In genomic region chr19:17720487-17720839, GRCh38 we compare ENCODE assay signal across 8 cellular contexts. TPM values are rescaled to one million over a fixed set of nuclear protein-coding genes. Genes with fewer than 3 reads are reported as not detected.
DNase-seq lines count a peak whose midpoint lies in the region; ATAC-seq and TF ChIP-seq lines count a peak whose summit lies in the region.

No MANE protein-coding gene starts in this region.

- dilution Hi-C loops in mammary epithelial cell (cut with HindIII; ENCODE audit: low sequenced_read_pairs): no loop called here

- H3K9me3 ChIP-seq in A673 (ENCODE audit: low read depth, low read length, poor library complexity, severe bottlenecking) (no peaks in the 10 kb centered on the region), mammary epithelial cell (replicated peaks; ENCODE audit: insufficient read depth, low read length) (no peaks in the 10 kb centered on the region)

- CTCF ChIA-PET in A673 (lab: Charles Lee): no interaction called here
- CTCF ChIA-PET in mammary epithelial cell (lab: Charles Lee; ENCODE audit: low non-redundant PET): no interaction called here

- peaks cover 26% of the 10 kb centered on the region for H3K79me2 ChIP-seq in mammary epithelial cell (ENCODE audit: insufficient read depth, low read length)

- no peak overlapping the region for H3K9ac ChIP-seq in mammary epithelial cell (ENCODE audit: insufficient read depth, low read length)

- 28% methylated on average over 3 of the region's 6 CpGs for WGBS in mammary epithelial cell (ENCODE audit: low coverage, missing lambda C conversion rate)

- POLR2A ChIA-PET in A673 (lab: Charles Lee; ENCODE audit: low non-redundant PET): interaction anchor here (0.6 kb wide), 1 partner anchor 32 kb away, joined by 4 read pairs; no protein-coding TSS in a partner anchor

- BruUV-seq in A673 (replicated peaks; lab: Mats Ljungman, UMichigan) (no TSS peak), mammary epithelial cell (replicated peaks; lab: Mats Ljungman, UMichigan) (no TSS peak)

- peaks cover 2% of the 10 kb centered on the region for H4K20me1 ChIP-seq in mammary epithelial cell (ENCODE audit: insufficient read depth, low read length)

- H3K27ac ChIP-seq in A673 (ENCODE audit: low read depth, low read length, poor library complexity, severe bottlenecking) (peak overlapping the region; percentile 72), HL-60 (replicated peaks) (peak overlapping the region; percentile 11; the same call in 1 of the 2 replicates), mammary epithelial cell (ENCODE audit: insufficient read depth, low read depth, low read length) (no peak overlapping the region)

- intact Hi-C loops in A673 (cut with micrococcal nuclease; ENCODE audit: unreplicated experiment) (no loop called here), mammary epithelial cell (cut with micrococcal nuclease) (no loop called here)

- peak overlapping the region; percentile 94 for H3K4me2 ChIP-seq in mammary epithelial cell (ENCODE audit: insufficient read depth, low read depth, low read length)

- H3K36me3 ChIP-seq in A673 (ENCODE audit: insufficient read depth, low read length, poor library complexity, severe bottlenecking): peaks cover 36% of the 10 kb centered on the region
- peaks cover 4% of the 10 kb centered on the region for H3K36me3 ChIP-seq in mammary epithelial cell (ENCODE audit: insufficient read depth, low read length)

- peaks cover 9% of the 10 kb centered on the region for H3K4me1 ChIP-seq in A673 (ENCODE audit: insufficient read depth, low read length, poor library complexity, severe bottlenecking)
- H3K4me1 ChIP-seq in mammary epithelial cell (ENCODE audit: insufficient read depth, low read length): peaks cover 28% of the 10 kb centered on the region

- in situ Hi-C loops in mammary epithelial cell (cut with MboI; ENCODE audit: low sequenced_read_pairs in 2 of 2): no loop called here

- peak overlapping the region; percentile 94 for H3K4me3 ChIP-seq in A673 (ENCODE audit: low read depth, low read length, poor library complexity, severe bottlenecking)
- H3K4me3 ChIP-seq in HL-60 (replicated peaks; ENCODE audit: insufficient read depth, low read length): peak overlapping the region; percentile 98
- H3K4me3 ChIP-seq in mammary epithelial cell (replicated peaks in 1 of 3; ENCODE audit: insufficient read depth in 1 of 3, low read depth in 2 of 3, low read length in 3 of 3): peak overlapping the region; percentile 75 to 92 (median 88)

- no peak overlapping the region for H2AFZ ChIP-seq in mammary epithelial cell (ENCODE audit: low read depth, low read length)

- H3K27me3 ChIP-seq in A673 (replicated peaks; ENCODE audit: insufficient read depth, low read depth, low read length, poor library complexity) (no peaks in the 10 kb centered on the region), HL-60 (ENCODE audit: insufficient read depth, poor library complexity, severe bottlenecking) (no peaks in the 10 kb centered on the region), mammary epithelial cell (ENCODE audit: insufficient read depth, low read length) (no peaks in the 10 kb centered on the region)

- DNase-seq in A673 (ENCODE audit: low spot score): no peak
- no peak for DNase-seq in HL-60 (ENCODE audit: low read depth in 1 of 2, low spot score in 1 of 2)
- DNase-seq in mammary epithelial cell: no peak
- DNase-seq in myocyte (ENCODE audit: low read depth): peak; percentile 70
- DNase-seq in NCI-H1436 (lab: John Stamatoyannopoulos, UW): no peak
- DNase-seq in LoVo (ENCODE audit: low spot score): no peak
- DNase-seq in midbrain (lab: John Stamatoyannopoulos, UW): no peak

- TF ChIP-seq CTCF in A673 (conservative IDR thresholded peaks at IDR 0.05; ENCODE audit: low read depth, low read length) (no peak), HL-60 (IDR thresholded peaks at IDR 0.05; ENCODE audit: insufficient read depth, low read length) (no peak), mammary epithelial cell (conservative IDR thresholded peaks at IDR 0.05 in 1 of 2, IDR thresholded peaks at IDR 0.05 in 1 of 2; ENCODE audit: extremely low read depth in 1 of 2, insufficient read depth in 1 of 2, low read depth in 1 of 2, low read length in 2 of 2) (no peak)

- no peak for ATAC-seq in HG02623 (IDR thresholded peaks at IDR 0.05; ENCODE audit: unreplicated experiment)

RNA-seq across cellular contexts. Expression of gene MAP1S, which starts 1.2 kb away (rescaled TPM):
- total RNA-seq in A673 (2021) (79.1 and 87.3 TPM in 2 replicates), mammary epithelial cell (10 to 100 TPM; 15.3 to 50.5 TPM), myocyte (20.4 and 24.5 TPM in 2 replicates)
- 14.0 TPM for polyA plus RNA-seq in mammary epithelial cell
- polyA minus RNA-seq in mammary epithelial cell: 106 TPM
- polyA plus RNA-seq in myocyte (2012): 40.7 TPM

RNA-seq across cellular contexts. Expression of gene FCHO1, which starts 30.8 kb away (rescaled TPM):
- total RNA-seq in A673 (2021) (2.1 and 5.0 TPM in 2 replicates), mammary epithelial cell (1 to 10 TPM; 1.7 to 2.8 TPM), myocyte (0.05 TPM in 1 of 2 replicates, not detected in the other)
- 0.22 TPM for polyA plus RNA-seq in mammary epithelial cell
- 4.6 TPM for polyA minus RNA-seq in mammary epithelial cell
- polyA plus RNA-seq in myocyte (2012): 0.09 TPM

RNA-seq across cellular contexts. Expression of gene UNC13A, which starts 32.3 kb away (rescaled TPM):
- total RNA-seq in A673 (2021) (5.8 and 6.8 TPM in 2 replicates), mammary epithelial cell (under 1 TPM in 1 of 2 donors, not detected in 1; 0.73 TPM), myocyte (0.03 and 0.05 TPM in 2 replicates)
- 0.05 TPM for polyA plus RNA-seq in mammary epithelial cell
- polyA minus RNA-seq in mammary epithelial cell: 0.57 TPM
- polyA plus RNA-seq in myocyte (2012): 0.03 TPM
